1 cellular context compared by ENCODE assay signal in genomic region chr3:128605091-128606046, GRCh38.
A peak's percentile ranks its signal among the peaks of the same experiment; 100 is the strongest.
TF ChIP-seq lines count a peak whose summit lies in the region.

No MANE protein-coding gene starts in this region.

TF ChIP-seq in HepG2, 621 proteins besides CTCF, POLR2A, EP300 and RAD21 (continued from another document and continues in another):
- peak; percentile 79 for TF ChIP-seq ZGPAT (CRISPR knock-in tag; IDR thresholded peaks at IDR 0.05)
- 0 out of 2 replicates have a peak, but pooled peaks have one; percentile 40 for TF ChIP-seq ZNF543 (CRISPR knock-in tag; IDR thresholded peaks at IDR 0.05)
- no peak for TF ChIP-seq TFDP1 (CRISPR knock-in tag; IDR thresholded peaks at IDR 0.05; ENCODE audit: borderline replicate concordance)
- peak; percentile 86 for TF ChIP-seq HNF1A (IDR thresholded peaks at IDR 0.05; ENCODE audit: low read depth)
- TF ChIP-seq HNF1A (CRISPR knock-in tag; IDR thresholded peaks at IDR 0.05; ENCODE audit: borderline replicate concordance): peak; percentile 89; the same call in 1 of the 2 replicates
- TF ChIP-seq ZNF253 (CRISPR knock-in tag; IDR thresholded peaks at IDR 0.05; ENCODE audit: borderline replicate concordance): no peak
- no peak for TF ChIP-seq SRSF4 (IDR thresholded peaks at IDR 0.05; ENCODE audit: low read depth, low read length, poor library complexity, severe bottlenecking)
- no peak for TF ChIP-seq GTF2F1 (IDR thresholded peaks at IDR 0.05; ENCODE audit: low read length)
- TF ChIP-seq, protein P1, sequence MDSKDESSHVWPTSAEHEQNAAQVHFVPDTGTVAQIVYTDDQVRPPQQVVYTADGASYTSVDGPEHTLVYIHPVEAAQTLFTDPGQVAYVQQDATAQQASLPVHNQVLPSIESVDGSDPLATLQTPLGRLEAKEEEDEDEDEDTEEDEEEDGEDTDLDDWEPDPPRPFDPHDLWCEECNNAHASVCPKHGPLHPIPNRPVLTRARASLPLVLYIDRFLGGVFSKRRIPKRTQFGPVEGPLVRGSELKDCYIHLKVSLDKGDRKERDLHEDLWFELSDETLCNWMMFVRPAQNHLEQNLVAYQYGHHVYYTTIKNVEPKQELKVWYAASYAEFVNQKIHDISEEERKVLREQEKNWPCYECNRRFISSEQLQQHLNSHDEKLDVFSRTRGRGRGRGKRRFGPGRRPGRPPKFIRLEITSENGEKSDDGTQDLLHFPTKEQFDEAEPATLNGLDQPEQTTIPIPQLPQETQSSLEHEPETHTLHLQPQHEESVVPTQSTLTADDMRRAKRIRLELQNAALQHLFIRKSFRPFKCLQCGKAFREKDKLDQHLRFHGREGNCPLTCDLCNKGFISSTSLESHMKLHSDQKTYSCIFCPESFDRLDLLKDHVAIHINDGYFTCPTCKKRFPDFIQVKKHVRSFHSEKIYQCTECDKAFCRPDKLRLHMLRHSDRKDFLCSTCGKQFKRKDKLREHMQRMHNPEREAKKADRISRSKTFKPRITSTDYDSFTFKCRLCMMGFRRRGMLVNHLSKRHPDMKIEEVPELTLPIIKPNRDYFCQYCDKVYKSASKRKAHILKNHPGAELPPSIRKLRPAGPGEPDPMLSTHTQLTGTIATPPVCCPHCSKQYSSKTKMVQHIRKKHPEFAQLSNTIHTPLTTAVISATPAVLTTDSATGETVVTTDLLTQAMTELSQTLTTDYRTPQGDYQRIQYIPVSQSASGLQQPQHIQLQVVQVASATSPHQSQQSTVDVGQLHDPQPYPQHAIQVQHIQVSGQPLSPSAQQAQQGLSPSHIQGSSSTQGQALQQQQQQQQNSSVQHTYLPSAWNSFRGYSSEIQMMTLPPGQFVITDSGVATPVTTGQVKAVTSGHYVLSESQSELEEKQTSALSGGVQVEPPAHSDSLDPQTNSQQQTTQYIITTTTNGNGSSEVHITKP (CRISPR knock-in tag; IDR thresholded peaks at IDR 0.05; ENCODE audit: low read depth): no peak
- TF ChIP-seq ZNF557 (CRISPR knock-in tag; IDR thresholded peaks at IDR 0.05): no peak
- TF ChIP-seq SP140L (CRISPR knock-in tag; IDR thresholded peaks at IDR 0.05; ENCODE audit: borderline replicate concordance): no peak
- no peak for TF ChIP-seq ZNF282 (IDR thresholded peaks at IDR 0.05; ENCODE audit: partially characterized antibody)
- no peak for TF ChIP-seq ZNF550 (CRISPR knock-in tag; IDR thresholded peaks at IDR 0.05; ENCODE audit: borderline replicate concordance)
- TF ChIP-seq SMC3 (IDR thresholded peaks at IDR 0.05; ENCODE audit: low read length): peak; percentile 50
- TF ChIP-seq NFRKB (IDR thresholded peaks at IDR 0.05): no peak
- no peak for TF ChIP-seq ZSCAN31 (CRISPR knock-in tag; IDR thresholded peaks at IDR 0.05; ENCODE audit: low read depth)
- no peak for TF ChIP-seq MBNL3 (CRISPR knock-in tag; conservative IDR thresholded peaks at IDR 0.05)
- TF ChIP-seq ZNF264 (CRISPR knock-in tag; IDR thresholded peaks at IDR 0.05): no peak
- no peak for TF ChIP-seq SMYD3 (CRISPR knock-in tag; IDR thresholded peaks at IDR 0.05)
- TF ChIP-seq ZNF337 (CRISPR knock-in tag; IDR thresholded peaks at IDR 0.05; ENCODE audit: borderline replicate concordance, low read depth): no peak
- no peak for TF ChIP-seq ZNF724P (CRISPR knock-in tag; IDR thresholded peaks at IDR 0.05; ENCODE audit: borderline replicate concordance)
- TF ChIP-seq HMGA1 (CRISPR knock-in tag; conservative IDR thresholded peaks at IDR 0.05): no peak
- TF ChIP-seq, protein P2, sequence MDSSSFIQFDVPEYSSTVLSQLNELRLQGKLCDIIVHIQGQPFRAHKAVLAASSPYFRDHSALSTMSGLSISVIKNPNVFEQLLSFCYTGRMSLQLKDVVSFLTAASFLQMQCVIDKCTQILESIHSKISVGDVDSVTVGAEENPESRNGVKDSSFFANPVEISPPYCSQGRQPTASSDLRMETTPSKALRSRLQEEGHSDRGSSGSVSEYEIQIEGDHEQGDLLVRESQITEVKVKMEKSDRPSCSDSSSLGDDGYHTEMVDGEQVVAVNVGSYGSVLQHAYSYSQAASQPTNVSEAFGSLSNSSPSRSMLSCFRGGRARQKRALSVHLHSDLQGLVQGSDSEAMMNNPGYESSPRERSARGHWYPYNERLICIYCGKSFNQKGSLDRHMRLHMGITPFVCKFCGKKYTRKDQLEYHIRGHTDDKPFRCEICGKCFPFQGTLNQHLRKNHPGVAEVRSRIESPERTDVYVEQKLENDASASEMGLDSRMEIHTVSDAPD (CRISPR knock-in tag; IDR thresholded peaks at IDR 0.05): no peak
- peak; percentile 48 for TF ChIP-seq ZEB1 (IDR thresholded peaks at IDR 0.05; ENCODE audit: insufficient replicate concordance, low read depth)
- TF ChIP-seq, protein P3, sequence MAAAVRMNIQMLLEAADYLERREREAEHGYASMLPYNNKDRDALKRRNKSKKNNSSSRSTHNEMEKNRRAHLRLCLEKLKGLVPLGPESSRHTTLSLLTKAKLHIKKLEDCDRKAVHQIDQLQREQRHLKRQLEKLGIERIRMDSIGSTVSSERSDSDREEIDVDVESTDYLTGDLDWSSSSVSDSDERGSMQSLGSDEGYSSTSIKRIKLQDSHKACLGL (CRISPR knock-in tag; IDR thresholded peaks at IDR 0.05): no peak
- TF ChIP-seq, protein P4, sequence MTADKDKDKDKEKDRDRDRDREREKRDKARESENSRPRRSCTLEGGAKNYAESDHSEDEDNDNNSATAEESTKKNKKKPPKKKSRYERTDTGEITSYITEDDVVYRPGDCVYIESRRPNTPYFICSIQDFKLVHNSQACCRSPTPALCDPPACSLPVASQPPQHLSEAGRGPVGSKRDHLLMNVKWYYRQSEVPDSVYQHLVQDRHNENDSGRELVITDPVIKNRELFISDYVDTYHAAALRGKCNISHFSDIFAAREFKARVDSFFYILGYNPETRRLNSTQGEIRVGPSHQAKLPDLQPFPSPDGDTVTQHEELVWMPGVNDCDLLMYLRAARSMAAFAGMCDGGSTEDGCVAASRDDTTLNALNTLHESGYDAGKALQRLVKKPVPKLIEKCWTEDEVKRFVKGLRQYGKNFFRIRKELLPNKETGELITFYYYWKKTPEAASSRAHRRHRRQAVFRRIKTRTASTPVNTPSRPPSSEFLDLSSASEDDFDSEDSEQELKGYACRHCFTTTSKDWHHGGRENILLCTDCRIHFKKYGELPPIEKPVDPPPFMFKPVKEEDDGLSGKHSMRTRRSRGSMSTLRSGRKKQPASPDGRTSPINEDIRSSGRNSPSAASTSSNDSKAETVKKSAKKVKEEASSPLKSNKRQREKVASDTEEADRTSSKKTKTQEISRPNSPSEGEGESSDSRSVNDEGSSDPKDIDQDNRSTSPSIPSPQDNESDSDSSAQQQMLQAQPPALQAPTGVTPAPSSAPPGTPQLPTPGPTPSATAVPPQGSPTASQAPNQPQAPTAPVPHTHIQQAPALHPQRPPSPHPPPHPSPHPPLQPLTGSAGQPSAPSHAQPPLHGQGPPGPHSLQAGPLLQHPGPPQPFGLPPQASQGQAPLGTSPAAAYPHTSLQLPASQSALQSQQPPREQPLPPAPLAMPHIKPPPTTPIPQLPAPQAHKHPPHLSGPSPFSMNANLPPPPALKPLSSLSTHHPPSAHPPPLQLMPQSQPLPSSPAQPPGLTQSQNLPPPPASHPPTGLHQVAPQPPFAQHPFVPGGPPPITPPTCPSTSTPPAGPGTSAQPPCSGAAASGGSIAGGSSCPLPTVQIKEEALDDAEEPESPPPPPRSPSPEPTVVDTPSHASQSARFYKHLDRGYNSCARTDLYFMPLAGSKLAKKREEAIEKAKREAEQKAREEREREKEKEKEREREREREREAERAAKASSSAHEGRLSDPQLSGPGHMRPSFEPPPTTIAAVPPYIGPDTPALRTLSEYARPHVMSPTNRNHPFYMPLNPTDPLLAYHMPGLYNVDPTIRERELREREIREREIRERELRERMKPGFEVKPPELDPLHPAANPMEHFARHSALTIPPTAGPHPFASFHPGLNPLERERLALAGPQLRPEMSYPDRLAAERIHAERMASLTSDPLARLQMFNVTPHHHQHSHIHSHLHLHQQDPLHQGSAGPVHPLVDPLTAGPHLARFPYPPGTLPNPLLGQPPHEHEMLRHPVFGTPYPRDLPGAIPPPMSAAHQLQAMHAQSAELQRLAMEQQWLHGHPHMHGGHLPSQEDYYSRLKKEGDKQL (CRISPR knock-in tag; IDR thresholded peaks at IDR 0.05; ENCODE audit: low read depth): no peak
- TF ChIP-seq FIP1L1 (IDR thresholded peaks at IDR 0.05; ENCODE audit: borderline replicate concordance, insufficient read depth, low read depth, low read length): no peak
- TF ChIP-seq HOXA5 (CRISPR knock-in tag; IDR thresholded peaks at IDR 0.05): 0 out of 2 replicates have a peak, but pooled peaks have one; percentile 9
- peak; percentile 25; the same call in 1 of the 2 replicates for TF ChIP-seq TAF1 (CRISPR knock-in tag; IDR thresholded peaks at IDR 0.05)
- 0 out of 2 replicates have a peak, but pooled peaks have one; percentile 29 for TF ChIP-seq FOXK1 (CRISPR knock-in tag; IDR thresholded peaks at IDR 0.05; ENCODE audit: borderline replicate concordance, low read depth)
- TF ChIP-seq, protein P5, sequence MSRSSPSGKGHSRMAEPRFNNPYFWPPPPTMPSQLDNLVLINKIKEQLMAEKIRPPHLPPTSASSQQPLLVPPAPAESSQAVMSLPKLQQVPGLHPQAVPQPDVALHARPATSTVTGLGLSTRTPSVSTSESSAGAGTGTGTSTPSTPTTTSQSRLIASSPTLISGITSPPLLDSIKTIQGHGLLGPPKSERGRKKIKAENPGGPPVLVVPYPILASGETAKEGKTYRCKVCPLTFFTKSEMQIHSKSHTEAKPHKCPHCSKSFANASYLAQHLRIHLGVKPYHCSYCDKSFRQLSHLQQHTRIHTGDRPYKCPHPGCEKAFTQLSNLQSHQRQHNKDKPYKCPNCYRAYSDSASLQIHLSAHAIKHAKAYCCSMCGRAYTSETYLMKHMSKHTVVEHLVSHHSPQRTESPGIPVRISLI (CRISPR knock-in tag; IDR thresholded peaks at IDR 0.05; ENCODE audit: borderline replicate concordance): peak; percentile 93
- no peak for TF ChIP-seq YY1 (IDR thresholded peaks at IDR 0.05; ENCODE audit: insufficient read depth, insufficient replicate concordance, low read depth, low read length)
- no peak for TF ChIP-seq CSRNP2 (CRISPR knock-in tag; conservative IDR thresholded peaks at IDR 0.05; ENCODE audit: low read depth)
- TF ChIP-seq CHCHD3 (CRISPR knock-in tag; IDR thresholded peaks at IDR 0.05): no peak
- no peak for TF ChIP-seq HOXA7 (CRISPR knock-in tag; IDR thresholded peaks at IDR 0.05)
- TF ChIP-seq ZMAT5 (CRISPR knock-in tag; IDR thresholded peaks at IDR 0.05; ENCODE audit: borderline replicate concordance, low read depth): no peak
- TF ChIP-seq TAF15 (IDR thresholded peaks at IDR 0.05; ENCODE audit: low read depth, low read length, poor library complexity, severe bottlenecking): no peak
- 0 out of 2 replicates have a peak, but pooled peaks have one; percentile 24 for TF ChIP-seq TSC22D2 (CRISPR knock-in tag; IDR thresholded peaks at IDR 0.05; ENCODE audit: borderline replicate concordance)
